ENCODE assay signal across 1 cellular context in genomic region chr11:125429174-125429707, GRCh38.
TF ChIP-seq lines count a peak whose summit lies in the region.

No MANE protein-coding gene starts in this region.

TF ChIP-seq in HEK293, 187 proteins besides CTCF, POLR2A, EP300 and RAD21 (continued from another document):
- no peak for TF ChIP-seq ZNF518A (tag by site-specific recombination; conservative IDR thresholded peaks at IDR 0.05; ENCODE audit: low read depth)
- no peak for TF ChIP-seq ZNF148 (tag by site-specific recombination; IDR thresholded peaks at IDR 0.05; ENCODE audit: borderline replicate concordance)
- TF ChIP-seq ZNF664 (tag by site-specific recombination; IDR thresholded peaks at IDR 0.05) = no peak
- peak; percentile 61 for TF ChIP-seq ZFHX2 (tag by site-specific recombination; conservative IDR thresholded peaks at IDR 0.05)
- no peak for TF ChIP-seq PRDM4 (tag by site-specific recombination; IDR thresholded peaks at IDR 0.05)
- no peak for TF ChIP-seq ZNF629 (tag by site-specific recombination; IDR thresholded peaks at IDR 0.05)
- TF ChIP-seq ZNF707 (tag by site-specific recombination; IDR thresholded peaks at IDR 0.05) = no peak
